Comparison of ENCODE assay signal across 10 cellular contexts in the genomic region with DNA sequence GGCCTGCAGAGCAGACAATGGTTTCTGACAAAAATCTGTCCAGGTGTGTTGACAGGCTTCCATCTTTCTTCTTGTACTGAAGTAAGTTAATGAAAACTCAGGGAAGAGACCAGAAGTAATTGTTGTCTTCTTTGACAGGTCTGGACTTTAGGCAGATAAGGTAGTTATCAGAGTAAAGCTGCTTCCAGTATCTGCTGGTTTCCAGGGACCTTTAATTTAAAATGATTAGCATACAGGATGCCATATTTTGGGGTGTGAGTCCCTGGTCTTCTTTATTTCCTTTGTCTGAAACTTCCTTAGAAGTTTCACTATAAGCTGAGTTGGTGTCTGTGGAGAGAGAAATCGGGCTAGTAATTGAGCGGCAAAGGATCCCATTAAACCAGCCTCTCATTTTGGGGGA. TPM values are rescaled to one million over a fixed set of nuclear protein-coding genes. Genes with fewer than 3 reads are reported as not detected.
DNase-seq lines count a peak whose midpoint lies in the region; ATAC-seq and TF ChIP-seq lines count a peak whose summit lies in the region.
"Had no signal": no experiment of that assay in that cellular context is flagged by ENCODE, and none has a peak within 500 bp of the region (broad histone marks: within the 10 kb centered on the region; RNA-seq: fewer than 3 reads in every experiment).

No MANE protein-coding gene starts in this region.

- no peaks in the 10 kb centered on the region for H3K9me3 Mint-ChIP-seq in progenitor cell of endocrine pancreas (ENCODE audit: low read depth)

- POLR2A ChIA-PET in Panc1 (lab: Charles Lee) (no interaction called here), GM10248 (lab: Yijun Ruan, JAX) (no interaction called here)

- CTCF ChIA-PET in Panc1 (lab: Charles Lee), result no interaction called here
- CTCF ChIA-PET in GM10248 (lab: Yijun Ruan, JAX), result interaction anchor here (0.8 to 3.0 kb wide), 7 partner anchors 14 to 854 kb away, joined by 3 to 11 read pairs (median 4); no protein-coding TSS in a partner anchor

- TF ChIP-seq CTCF in GM12865 (IDR thresholded peaks at IDR 0.05; ENCODE audit: insufficient read depth, low read depth, low read length, missing control alignments) (no peak), Panc1 (IDR thresholded peaks at IDR 0.05) (no peak), epithelial cell of esophagus (IDR thresholded peaks at IDR 0.05; ENCODE audit: insufficient read depth, low read depth, low read length, missing control alignments) (no peak), progenitor cell of endocrine pancreas (IDR thresholded peaks at IDR 0.05; ENCODE audit: unreplicated experiment) (no peak), GM10248 (IDR thresholded peaks at IDR 0.05; ENCODE audit: control extremely low read depth, extremely low read depth, low read depth, missing control alignments) (no peak)

- H3K4me1 Mint-ChIP-seq in progenitor cell of endocrine pancreas (ENCODE audit: low read depth), result peaks cover 23% of the 10 kb centered on the region

- H3K27ac Mint-ChIP-seq in progenitor cell of endocrine pancreas, result peak overlapping the region; percentile 40

- ATAC-seq in Panc1 (no peak), HG03520 (IDR thresholded peaks at IDR 0.05; ENCODE audit: unreplicated experiment) (no peak)
- ATAC-seq: foreskin keratinocyte had no signal

- DNase-seq in GM12865 (ENCODE audit: low read depth) (no peak), Panc1 (ENCODE audit: low read depth, low spot score) (no peak), epithelial cell of esophagus (ENCODE audit: low read depth) (no peak), progenitor cell of endocrine pancreas (ENCODE audit: low spot score, unreplicated experiment) (no peak), AML-193 (lab: John Stamatoyannopoulos, UW) (no peak), GM10248 (ENCODE audit: extremely low spot score) (no peak), NCI-H146 (lab: John Stamatoyannopoulos, UW) (no peak)
- DNase-seq: activated CD4-positive, CD25-positive, alpha-beta regulatory T cell; foreskin keratinocyte had no signal

- H3K4me1 ChIP-seq in Panc1 (ENCODE audit: control insufficient read depth, insufficient read depth, low read length), result peaks cover 17% of the 10 kb centered on the region; the same call in 1 of the 2 replicates
- H3K4me1 ChIP-seq: foreskin keratinocyte had no signal

- peak overlapping the region; percentile 98 for H3K4me3 ChIP-seq in GM12865 (ENCODE audit: low read depth, low read length)
- peak overlapping the region; percentile 98 for H3K4me3 ChIP-seq in Panc1 (ENCODE audit: low read depth in 2 of 2, low read length in 2 of 2)
- H3K4me3 ChIP-seq in epithelial cell of esophagus (ENCODE audit: low read length), result peak overlapping the region; percentile 100

- peak overlapping the region; percentile 95 for H3K27ac ChIP-seq in Panc1 (ENCODE audit: low read length)
- H3K27ac ChIP-seq: foreskin keratinocyte had no signal

- H3K36me3 ChIP-seq in Panc1 (ENCODE audit: control insufficient read depth, insufficient read depth, low read length), result peaks cover 7% of the 10 kb centered on the region

- H3K36me3 Mint-ChIP-seq in progenitor cell of endocrine pancreas (ENCODE audit: insufficient read depth), result peaks cover 17% of the 10 kb centered on the region

- peak overlapping the region; percentile 98 for H3K4me3 Mint-ChIP-seq in progenitor cell of endocrine pancreas (ENCODE audit: low read depth)

- intact Hi-C loops in Panc1 (cut with micrococcal nuclease; ENCODE audit: unreplicated experiment), result no loop called here

- H3K9me3 ChIP-seq in Panc1 (ENCODE audit: control insufficient read depth, insufficient read depth, low read depth, low read length), result no peaks in the 10 kb centered on the region

- BruUV-seq in Panc1 (replicated peaks; lab: Mats Ljungman, UMichigan), result TSS peak; percentile 86

- in situ Hi-C loops in Panc1 (cut with HindIII; ENCODE audit: low pct_unique_long_range_greater_than_20kb, low sequenced_read_pairs), result no loop called here

- no peaks in the 10 kb centered on the region for H3K27me3 ChIP-seq in Panc1 (ENCODE audit: control insufficient read depth, insufficient read depth, low read length)
- H3K27me3 ChIP-seq: foreskin keratinocyte had no signal

- no peaks in the 10 kb centered on the region for H3K27me3 Mint-ChIP-seq in progenitor cell of endocrine pancreas

RNA-seq across cellular contexts. Expression of gene TMX2, which starts 1.5 kb away (rescaled TPM):
- 151 TPM for total RNA-seq in Panc1 (2021; ENCODE audit: unreplicated experiment)
- polyA plus RNA-seq in Panc1 (2012; ENCODE audit: insufficient read length), result 141 TPM
- 82.7 and 82.9 TPM in 2 replicates for total RNA-seq in progenitor cell of endocrine pancreas

RNA-seq across cellular contexts. Expression of gene MED19, which starts 1.8 kb away (rescaled TPM):
- total RNA-seq in Panc1 (2021; ENCODE audit: unreplicated experiment) (29.7 TPM), progenitor cell of endocrine pancreas (24.2 and 24.4 TPM in 2 replicates)
- polyA plus RNA-seq in Panc1 (2012; ENCODE audit: insufficient read length), result 33.6 TPM

RNA-seq across cellular contexts. Expression of gene SELENOH, which starts 27.4 kb away (rescaled TPM):
- 112 TPM for total RNA-seq in Panc1 (2021; ENCODE audit: unreplicated experiment)
- 115 TPM for polyA plus RNA-seq in Panc1 (2012; ENCODE audit: insufficient read length)
- 206 and 223 TPM in 2 replicates for total RNA-seq in progenitor cell of endocrine pancreas

RNA-seq across cellular contexts. Expression of gene BTBD18, which starts 37.8 kb away (rescaled TPM):
- not detected for total RNA-seq in Panc1 (2021; ENCODE audit: unreplicated experiment)
- not detected for polyA plus RNA-seq in Panc1 (2012; ENCODE audit: insufficient read length)
- total RNA-seq in progenitor cell of endocrine pancreas, result not detected in 2 replicates
- total RNA-seq: foreskin keratinocyte had no signal
- polyA plus RNA-seq: foreskin keratinocyte had no signal

RNA-seq across cellular contexts. Expression of gene ZDHHC5, which starts 45.9 kb away (rescaled TPM):
- 80.6 TPM for total RNA-seq in Panc1 (2021; ENCODE audit: unreplicated experiment)
- 78.4 TPM for polyA plus RNA-seq in Panc1 (2012; ENCODE audit: insufficient read length)
- total RNA-seq in progenitor cell of endocrine pancreas, result 56.7 and 60.1 TPM in 2 replicates
